ENCODE assay signal across 20 cellular contexts in genomic region chr3:129656659-129657247, GRCh38. TPM values are rescaled to one million over a fixed set of nuclear protein-coding genes. Genes with fewer than 3 reads are reported as not detected.
DNase-seq lines count a peak whose midpoint lies in the region; ATAC-seq, FAIRE-seq and TF ChIP-seq lines count a peak whose summit lies in the region.
"Had no signal": no experiment of that assay in that cellular context is flagged by ENCODE, and none has a peak within 500 bp of the region (broad histone marks: within the 10 kb centered on the region; RNA-seq: fewer than 3 reads in every experiment).

No MANE protein-coding gene starts in this region.

- in situ Hi-C loops in brain microvascular endothelial cell (cut with HindIII; ENCODE audit: low pct_ligation_motif_present, low sequenced_read_pairs): no loop called here

- H3K4me3 Mint-ChIP-seq in neural progenitor cell: no peak overlapping the region
- H3K4me3 Mint-ChIP-seq: T-helper 2 cell treated with Interferon-gamma antibody and Interleukin-4, amounts not matched to agents 5 μg/mL and 100 μg/mL, for 36 hours had no signal

- H3K27ac Mint-ChIP-seq in neural progenitor cell: no peak overlapping the region
- H3K27ac Mint-ChIP-seq: T-helper 2 cell treated with Interferon-gamma antibody and Interleukin-4, amounts not matched to agents 5 μg/mL and 100 μg/mL, for 36 hours had no signal

- no peaks in the 10 kb centered on the region for H3K9me2 ChIP-seq in PC-3 (replicated peaks; ENCODE audit: low read length)

- peaks cover 5% of the 10 kb centered on the region; the same call in 1 of the 2 replicates for H3K36me3 ChIP-seq in PC-3 (ENCODE audit: low read depth, low read length)
- H3K36me3 ChIP-seq in neural progenitor cell: no peaks in the 10 kb centered on the region
- no peaks in the 10 kb centered on the region for H3K36me3 ChIP-seq in brain microvascular endothelial cell (replicated peaks)

- H3K9me3 Mint-ChIP-seq in neural progenitor cell: no peaks in the 10 kb centered on the region
- H3K9me3 Mint-ChIP-seq: T-helper 2 cell treated with Interferon-gamma antibody and Interleukin-4, amounts not matched to agents 5 μg/mL and 100 μg/mL, for 36 hours had no signal

- H3K79me2 ChIP-seq in PC-3 (ENCODE audit: low read length) (peaks cover 62% of the 10 kb centered on the region), neural progenitor cell (ENCODE audit: low read depth) (peaks cover 60% of the 10 kb centered on the region)

- 17% methylated on average over 5 of the region's 5 CpGs for WGBS in A549 (ENCODE audit: missing lambda C conversion rate)

- H3K4me1 Mint-ChIP-seq in neural progenitor cell: peaks cover 25% of the 10 kb centered on the region

- H3K36me3 Mint-ChIP-seq in neural progenitor cell: peaks cover 19% of the 10 kb centered on the region

- ATAC-seq in A549 (peak; percentile 30 to 58; a peak in 4 of 6 replicates), PC-3 (no peak), GM18861 (IDR thresholded peaks at IDR 0.05; ENCODE audit: unreplicated experiment) (no peak), HG02571 (IDR thresholded peaks at IDR 0.05; ENCODE audit: unreplicated experiment) (no peak)
- ATAC-seq: heart right ventricle had no signal

- FAIRE-seq in A549 (lab: Jason Lieb, UNC): no peak
- FAIRE-seq: islet of Langerhans had no signal

- no peaks in the 10 kb centered on the region for H3K27me3 ChIP-seq in PC-3 (ENCODE audit: low read length)
- H3K27me3 ChIP-seq in neural progenitor cell: no peaks in the 10 kb centered on the region
- no peaks in the 10 kb centered on the region for H3K27me3 ChIP-seq in brain microvascular endothelial cell (replicated peaks)
- H3K27me3 ChIP-seq: heart right ventricle had no signal

- TF ChIP-seq EP300 in A549 (IDR thresholded peaks at IDR 0.05): no peak

- H3K4me1 ChIP-seq in A549 (peaks cover 100% of the 10 kb centered on the region), PC-3 (ENCODE audit: insufficient read depth, low read length) (peaks cover 48% of the 10 kb centered on the region), neural progenitor cell (peaks cover 20% of the 10 kb centered on the region)

- POLR2A ChIA-PET in A549 (lab: Yijun Ruan, JAX) (no interaction called here), PC-3 (lab: Charles Lee; ENCODE audit: unreplicated experiment) (no interaction called here)

- no peak for TF ChIP-seq POLR2A in A549 (IDR thresholded peaks at IDR 0.05; ENCODE audit: low read length)

- no TSS peak for BruUV-seq in PC-3 (replicated peaks; lab: Mats Ljungman, UMichigan)

- TF ChIP-seq RAD21 in A549 (conservative IDR thresholded peaks at IDR 0.05 in 1 of 2, IDR thresholded peaks at IDR 0.05 in 1 of 2): no peak

- H3K4me2 ChIP-seq in A549 (peak overlapping the region; percentile 75), PC-3 (ENCODE audit: low read length) (peak overlapping the region; percentile 5; the same call in 1 of the 2 replicates), neural progenitor cell (peak overlapping the region; percentile 16)

- H2AFZ ChIP-seq in PC-3 (ENCODE audit: low read length): no peak overlapping the region
- no peak overlapping the region for H2AFZ ChIP-seq in neural progenitor cell (replicated peaks)

- H3K9ac ChIP-seq in PC-3 (ENCODE audit: low read length) (no peak overlapping the region), neural progenitor cell (no peak overlapping the region)

- no peaks in the 10 kb centered on the region for H3K27me3 Mint-ChIP-seq in neural progenitor cell (ENCODE audit: insufficient read depth, low read depth)

- H4K20me1 ChIP-seq in PC-3 (ENCODE audit: low read length) (no peaks in the 10 kb centered on the region), neural progenitor cell (ENCODE audit: low read depth) (peaks cover 12% of the 10 kb centered on the region)

- TF ChIP-seq CTCF in A549 (IDR thresholded peaks at IDR 0.05) (no peak), PC-3 (conservative IDR thresholded peaks at IDR 0.05; ENCODE audit: low read depth, low read length) (no peak), fibroblast of the aortic adventitia (IDR thresholded peaks at IDR 0.05; ENCODE audit: insufficient read depth, low read length) (no peak), neural progenitor cell (IDR thresholded peaks at IDR 0.05) (no peak), brain microvascular endothelial cell (IDR thresholded peaks at IDR 0.05; ENCODE audit: low read depth, low read length, missing control alignments) (no peak)

- CTCF ChIA-PET in A549 (lab: Yijun Ruan, JAX) (interaction anchor here (2.6 kb wide), 1 partner anchor 172 kb away, joined by 6 read pairs; no protein-coding TSS in a partner anchor), PC-3 (lab: Charles Lee) (interaction anchor here (0.6 kb wide), 1 partner anchor 152 kb away, joined by 3 read pairs; no protein-coding TSS in a partner anchor)

- peaks cover 6% of the 10 kb centered on the region for H3F3A ChIP-seq in PC-3 (ENCODE audit: low read length, unreplicated experiment)
- H3F3A ChIP-seq in neural progenitor cell (ENCODE audit: low read depth): peaks cover 12% of the 10 kb centered on the region

- DNase-seq in A549 (ENCODE audit: low read depth in 1 of 2, low spot score in 1 of 2) (peak in 1 of 2 experiments; percentile 50), PC-3 (no peak), fibroblast of the aortic adventitia (ENCODE audit: low read depth) (peak; percentile 16), neural progenitor cell (ENCODE audit: low spot score) (no peak), brain microvascular endothelial cell (no peak), NCI-H128 (lab: John Stamatoyannopoulos, UW; ENCODE audit: unreplicated experiment) (no peak)
- DNase-seq: activated CD4-positive, CD25-positive, alpha-beta regulatory T cell treated with anti-CD3 and anti-CD28 coated beads, Interleukin-2, amount 50 U/mL, for 72 hours; central memory CD4-positive, alpha-beta T cell; DND-41; effector CD8-positive, alpha-beta T cell; heart right ventricle; NCI-H2029 treated with DMSO at 0.1 percent for 48 hours; NCI-H524; SIG-M5 had no signal

- H3K27ac ChIP-seq in A549 (peak overlapping the region; percentile 89 to 94), PC-3 (ENCODE audit: low read length) (no peak overlapping the region), neural progenitor cell (peak overlapping the region; percentile 3), brain microvascular endothelial cell (no peak overlapping the region)
- H3K27ac ChIP-seq: C4-2B, skin epidermis had no signal

- H3K9me3 ChIP-seq in A549 (no peaks in the 10 kb centered on the region), PC-3 (ENCODE audit: low read length) (no peaks in the 10 kb centered on the region), neural progenitor cell (ENCODE audit: low read depth) (no peaks in the 10 kb centered on the region)
- H3K9me3 ChIP-seq: heart right ventricle had no signal

- H3K4me3 ChIP-seq in A549: peak overlapping the region; percentile 32
- H3K4me3 ChIP-seq in PC-3 (ENCODE audit: low read length): no peak overlapping the region
- no peak overlapping the region for H3K4me3 ChIP-seq in fibroblast of the aortic adventitia (ENCODE audit: low read depth, low read length)
- no peak overlapping the region for H3K4me3 ChIP-seq in neural progenitor cell
- H3K4me3 ChIP-seq in brain microvascular endothelial cell (ENCODE audit: low read depth, low read length): no peak overlapping the region
- H3K4me3 ChIP-seq: heart right ventricle, skin epidermis had no signal

- intact Hi-C loops in PC-3 (cut with micrococcal nuclease): no loop called here

TF ChIP-seq in A549, 52 proteins besides CTCF, POLR2A, EP300 and RAD21:
- TF ChIP-seq CBX2 (IDR thresholded peaks at IDR 0.05; ENCODE audit: borderline replicate concordance, low read depth) (no peak), FOSB (CRISPR knock-in tag; IDR thresholded peaks at IDR 0.05) (no peak), JUNB (IDR thresholded peaks at IDR 0.05) (no peak), KDM5A (IDR thresholded peaks at IDR 0.05) (no peak), HEYL (CRISPR knock-in tag; IDR thresholded peaks at IDR 0.05) (no peak), HMGXB4 (CRISPR knock-in tag; IDR thresholded peaks at IDR 0.05; ENCODE audit: borderline replicate concordance) (no peak)

RNA-seq across cellular contexts. Expression of gene PLXND1, which starts 50.3 kb away (rescaled TPM):
- polyA plus RNA-seq in A549 (2011; rRNA removed) (26.8 and 49.3 TPM in 2 replicates), A549 (2017; fragmentation: RNase III; extraction: RNeasy Plus Mini Kit Qiagen cat#74134 plus additional on column Dnase treatment) (47.2 to 72.6 TPM (median 58.6 TPM) in 3 replicates)
- 37.6 and 41.4 TPM in 2 replicates for polyA plus RNA-seq in A549 (2012; cell fraction: cytosol; rRNA removed)
- polyA plus RNA-seq in A549 (2012; cell fraction: nucleus; rRNA removed): 133 and 136 TPM in 2 replicates
- 49.8 and 54.9 TPM in 2 replicates for polyA minus RNA-seq in A549 (2011; rRNA and poly(A)+ RNA removed)
- total RNA-seq in PC-3 (2014; rRNA removed) (19.2 and 21.8 TPM in 2 replicates), fibroblast of the aortic adventitia (ENCODE audit: low replicate concordance) (31.4 and 76.3 TPM in 2 replicates), neural progenitor cell (ENCODE audit: low replicate concordance) (9.0 and 12.9 TPM in 2 replicates)

Comparison
In these comparisons a context has a peak if more than half of its experiments do, and no peak if none do; other contexts are left out.
1. ATAC-seq: peak in A549 (2 of 2); none in PC-3 (single experiment), GM18861 (single experiment) and HG02571 (single experiment).
2. H3K27ac ChIP-seq: peak in A549 (2 of 2) and neural progenitor cell (single experiment); none in PC-3 (single experiment) and brain microvascular endothelial cell (single experiment).
3. H3K4me2 ChIP-seq: peak in every context shown above with its lines; median percentile 75 in A549; 16 in neural progenitor cell; 5 in PC-3.